In genomic region chr7:85065306-85065705, GRCh38 we compare ENCODE assay signal across 15 cellular contexts.
DNase-seq lines count a peak whose midpoint lies in the region; ATAC-seq and TF ChIP-seq lines count a peak whose summit lies in the region.
"Had no signal": no experiment of that assay in that cellular context is flagged by ENCODE, and none has a peak within 500 bp of the region (broad histone marks: within the 10 kb centered on the region; RNA-seq: fewer than 3 reads in every experiment).

No MANE protein-coding gene starts in this region.

- intact Hi-C loops in left ventricle myocardium superior (cut with micrococcal nuclease) (no loop called here), sciatic nerve (cut with DNase I) (no loop called here)

- no peak overlapping the region for H3K4me3 ChIP-seq in astrocyte of the spinal cord (ENCODE audit: low read depth, low read length)

- in situ Hi-C loops in astrocyte of the spinal cord (cut with HindIII; ENCODE audit: low sequenced_read_pairs) (no loop called here), ACHN (cut with HindIII; ENCODE audit: low pct_ligation_motif_present, low pct_unique_long_range_greater_than_20kb, low sequenced_read_pairs) (no loop called here)

- DNase-seq in GM03348 (ENCODE audit: low spot score) (peak; percentile 3), astrocyte of the spinal cord (ENCODE audit: low read depth, low spot score) (peak; percentile 78), left ventricle myocardium superior (no peak), sciatic nerve (ENCODE audit: low spot score) (no peak), GM19240 (ENCODE audit: insufficient read length, low spot score) (no peak), ACHN (no peak), occipital lobe (lab: John Stamatoyannopoulos, UW) (no peak)
- DNase-seq: activated CD4-positive, alpha-beta T cell treated with anti-CD3 and anti-CD28 coated beads for 4 hours; activated CD8-positive, alpha-beta memory T cell treated with anti-CD3 and anti-CD28 coated beads, Interleukin-2, amount 10 ng/mL, durations not matched to agents 7 days and 5 days; CD8-positive, alpha-beta T cell; H9; NCI-H187; stimulated activated naive CD8-positive, alpha-beta T cell treated with anti-CD3 and anti-CD28 coated beads, Interleukin-15, Interleukin-2, amounts not matched to agents 100 U/mL and 50 U/mL, for 24 hours; SW 1271 had no signal

- ATAC-seq in left ventricle myocardium superior (peak; percentile 77), sciatic nerve (peak; percentile 91), HG03469 (IDR thresholded peaks at IDR 0.05; ENCODE audit: unreplicated experiment) (no peak)
- ATAC-seq: activated CD8-positive, alpha-beta memory T cell treated with anti-CD3 and anti-CD28 coated beads, Interleukin-2, amount 10 ng/mL, durations not matched to agents 7 days and 5 days; CD8-positive, alpha-beta T cell; stimulated activated naive CD8-positive, alpha-beta T cell treated with anti-CD3 and anti-CD28 coated beads, Interleukin-15, Interleukin-2, amounts not matched to agents 100 U/mL and 50 U/mL, for 24 hours had no signal

- no peak for TF ChIP-seq CTCF in astrocyte of the spinal cord (IDR thresholded peaks at IDR 0.05; ENCODE audit: low read depth, low read length)

Comparison
In these comparisons a context has a peak if more than half of its experiments do, and no peak if none do; other contexts are left out.
1. DNase-seq: peak in GM03348 (single experiment) and astrocyte of the spinal cord (single experiment); none in left ventricle myocardium superior (single experiment), sciatic nerve (single experiment), GM19240 (single experiment), ACHN (single experiment) and occipital lobe (single experiment).